Comparison of ENCODE assay signal across 26 cellular contexts in the genomic region with DNA sequence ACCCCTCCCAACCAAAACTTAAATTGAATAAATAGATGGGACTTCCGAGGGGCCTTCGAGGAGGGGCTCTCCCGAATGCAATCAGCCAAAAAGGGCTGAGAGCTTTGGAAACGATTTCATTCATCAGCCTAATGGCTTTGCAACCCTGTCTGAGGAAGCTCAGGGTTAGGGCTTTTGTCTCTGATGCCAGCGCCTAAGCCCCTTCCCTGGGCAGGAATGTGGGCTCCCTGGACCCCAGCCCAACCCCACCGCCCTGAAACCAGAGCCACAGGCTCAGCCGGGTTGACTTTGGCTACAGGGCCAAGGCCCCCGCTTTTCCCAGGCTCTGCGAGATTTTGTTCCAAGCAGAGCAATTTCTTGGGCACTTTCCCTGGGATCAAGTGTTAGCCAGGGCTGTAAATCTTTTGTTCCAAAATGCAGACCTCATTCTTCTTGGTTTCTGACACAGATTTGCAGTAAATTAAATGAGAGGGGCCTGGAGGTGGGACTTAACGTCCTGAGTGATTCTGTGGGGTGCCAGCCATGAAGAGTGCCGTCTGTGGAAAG. TPM values are rescaled to one million over a fixed set of nuclear protein-coding genes. Genes with fewer than 3 reads are reported as not detected.
DNase-seq lines count a peak whose midpoint lies in the region; ATAC-seq, FAIRE-seq and TF ChIP-seq lines count a peak whose summit lies in the region.
"Had no signal": no experiment of that assay in that cellular context is flagged by ENCODE, and none has a peak within 500 bp of the region (broad histone marks: within the 10 kb centered on the region; RNA-seq: fewer than 3 reads in every experiment).

No MANE protein-coding gene starts in this region.

- no peak for FAIRE-seq in H1 (lab: Jason Lieb, UNC)
- FAIRE-seq: G401.6, RCC 7860 had no signal

- H2BK5ac ChIP-seq in H1 (ENCODE audit: low read depth, low read length) = no peak overlapping the region

- CTCF ChIA-PET in H1 (lab: Charles Lee; ENCODE audit: partially characterized antibody) = interaction anchor here (0.6 to 1.9 kb wide), 13 partner anchors 9 to 108 kb away, joined by 3 to 7 read pairs (median 4); no protein-coding TSS in a partner anchor

- ATAC-seq in Right ventricle myocardium inferior = no peak

- H3K56ac ChIP-seq in H1 (replicated peaks; ENCODE audit: insufficient read length, low read depth, low read length) = no peak overlapping the region

- H3K36me3 ChIP-seq in right atrium auricular region (no peaks in the 10 kb centered on the region), H1 (ENCODE audit: control insufficient read depth in 2 of 4, insufficient read depth in 4 of 4, low read length in 3 of 4) (no peaks in the 10 kb centered on the region)
- H3K36me3 ChIP-seq: BLaER1 treated with 17β-estradiol and CSF1 and Interleukin-3, amounts not matched to agents 10 nM and 100 nM; SJSA1 had no signal

- H3K79me2 ChIP-seq in H1 (ENCODE audit: control insufficient read depth in 1 of 2, insufficient read depth in 2 of 2, low read length in 2 of 2) = no peaks in the 10 kb centered on the region

- no peak overlapping the region for H2BK12ac ChIP-seq in H1 (ENCODE audit: low read depth, low read length)

- H3K18ac ChIP-seq in H1 (ENCODE audit: extremely low read depth, low read length) = no peak overlapping the region

- H3K4me3 Mint-ChIP-seq in nephron progenitor cell (peak overlapping the region; percentile 32), type B pancreatic cell (peak overlapping the region; percentile 57)
- H3K4me3 Mint-ChIP-seq: CD4-positive, alpha-beta memory T cell; H9; HFFc6 had no signal

- H3K4me3 ChIP-seq in right atrium auricular region (no peak overlapping the region), H1 (ENCODE audit: extremely low read depth in 1 of 4, insufficient read depth in 2 of 4, low read depth in 3 of 4, low read length in 4 of 4) (no peak overlapping the region)
- H3K4me3 ChIP-seq: BLaER1 treated with 17β-estradiol and CSF1 and Interleukin-3, amounts not matched to agents 10 nM and 100 nM; SJSA1 had no signal

- H3K79me1 ChIP-seq in H1 (ENCODE audit: low read depth, low read length) = no peaks in the 10 kb centered on the region

- H3K27ac Mint-ChIP-seq in nephron progenitor cell (peak overlapping the region; percentile 16), type B pancreatic cell (no peak overlapping the region)
- H3K27ac Mint-ChIP-seq: CD4-positive, alpha-beta memory T cell; HFFc6 had no signal

- TF ChIP-seq RAD21 in H1 (IDR thresholded peaks at IDR 0.05 in 1 of 2, conservative IDR thresholded peaks at IDR 0.05 in 1 of 2; ENCODE audit: low read depth in 2 of 2, low read length in 2 of 2) = no peak

- in situ Hi-C loops in GM13976 (cut with MboI; ENCODE audit: low sequenced_read_pairs, unreplicated experiment) = loop anchor here (10.0 kb wide), 1 partner anchor 109 kb away; no protein-coding TSS in a partner anchor

- no peak overlapping the region for H3K9ac ChIP-seq in H1 (replicated peaks in 1 of 4; ENCODE audit: extremely low read depth in 1 of 4, low read depth in 3 of 4, low read length in 3 of 4)
- H3K9ac ChIP-seq: BLaER1 treated with 17β-estradiol and CSF1 and Interleukin-3, amounts not matched to agents 10 nM and 100 nM had no signal

- H2BK20ac ChIP-seq in H1 (ENCODE audit: low read length) = no peak overlapping the region

- H3K4ac ChIP-seq in H1 (replicated peaks; ENCODE audit: insufficient read length, low read depth, low read length) = no peak overlapping the region

- no peak overlapping the region for H3K14ac ChIP-seq in H1 (ENCODE audit: insufficient read length)

- TF ChIP-seq EP300 in H1 (IDR thresholded peaks at IDR 0.05; ENCODE audit: borderline replicate concordance in 1 of 2, low read depth in 2 of 2, low read length in 2 of 2) = no peak

- no peak overlapping the region for H2BK120ac ChIP-seq in H1 (replicated peaks; ENCODE audit: low read depth, low read length)

- H4K20me1 ChIP-seq in H1 (replicated peaks in 1 of 2; ENCODE audit: control insufficient read depth in 1 of 2, insufficient read depth in 2 of 2, low read length in 2 of 2) = peaks cover 0 to 2% of the 10 kb centered on the region in 2 experiments

- POLR2A ChIA-PET in H1 (lab: Charles Lee; ENCODE audit: partially characterized antibody) = interaction anchor here (0.8 to 1.3 kb wide), 2 partner anchors 21 to 25 kb away, joined by 3 read pairs; no protein-coding TSS in a partner anchor

- no peak overlapping the region for H3K27ac ChIP-seq in right atrium auricular region
- H3K27ac ChIP-seq in H1 (ENCODE audit: low read depth, low read length) = no peak overlapping the region
- H3K27ac ChIP-seq: BLaER1 treated with 17β-estradiol and CSF1 and Interleukin-3, amounts not matched to agents 10 nM and 100 nM; SJSA1 had no signal

- H2BK15ac ChIP-seq in H1 (ENCODE audit: low read length) = peak overlapping the region; percentile 81

- no peak overlapping the region for H3K23ac ChIP-seq in H1 (ENCODE audit: insufficient read length)

- H2AFZ ChIP-seq in H1 (ENCODE audit: low read length) = no peak overlapping the region

- no peak for TF ChIP-seq POLR2A in H1 (IDR thresholded peaks at IDR 0.05; ENCODE audit: control extremely low read depth in 1 of 2, low read depth in 2 of 2, low read length in 2 of 2)

- DNase-seq in Right ventricle myocardium inferior (ENCODE audit: missing footprints) (peak; percentile 17), right atrium auricular region (ENCODE audit: low spot score) (no peak), H1 (ENCODE audit: low read depth in 1 of 2, low spot score in 2 of 2) (no peak), nephron progenitor cell (no peak), type B pancreatic cell (ENCODE audit: extremely low spot score, unreplicated experiment) (no peak), kidney glomerular epithelial cell (lab: John Stamatoyannopoulos, UW) (no peak), GM13976 (ENCODE audit: low spot score) (no peak)
- DNase-seq in activated naive CD4-positive, alpha-beta T cell treated with Interleukin-2 at 50 U/mL for 16 hours = no peak
- DNase-seq: Caco-2; CD4-positive, alpha-beta memory T cell; H9; HFFc6; KBM-7; MM.1S; NCI-H1048; NCI-H1436; NCI-H1930; NCI-H226; NCI-H510A treated with DMSO at 0.1 percent for 48 hours; OCI-M1 had no signal

- TF ChIP-seq CTCF in right atrium auricular region (IDR thresholded peaks at IDR 0.05) (no peak), H1 (IDR thresholded peaks at IDR 0.05; ENCODE audit: control extremely low read depth in 1 of 3, insufficient read depth in 1 of 3, low read depth in 1 of 3, low read length in 3 of 3) (no peak), nephron progenitor cell (IDR thresholded peaks at IDR 0.05) (no peak), type B pancreatic cell (conservative IDR thresholded peaks at IDR 0.05) (no peak), GM13976 (IDR thresholded peaks at IDR 0.05; ENCODE audit: borderline replicate concordance, control extremely low read depth, extremely low read depth, insufficient read depth, missing control alignments) (no peak)

- peaks cover 5% of the 10 kb centered on the region; the same call in 1 of the 2 replicates for H3K23me2 ChIP-seq in H1 (ENCODE audit: low read depth, low read length)

- no peak overlapping the region for H4K5ac ChIP-seq in H1 (ENCODE audit: insufficient read length, low read depth, low read length)

- H3K9me3 Mint-ChIP-seq in nephron progenitor cell (no peaks in the 10 kb centered on the region), type B pancreatic cell (no peaks in the 10 kb centered on the region)
- H3K9me3 Mint-ChIP-seq: CD4-positive, alpha-beta memory T cell; H9; HFFc6 had no signal

- intact Hi-C loops in Right ventricle myocardium inferior (cut with DNase I) = no loop called here

- H3K36me3 Mint-ChIP-seq in nephron progenitor cell (ENCODE audit: low read depth) = no peaks in the 10 kb centered on the region
- no peaks in the 10 kb centered on the region for H3K36me3 Mint-ChIP-seq in type B pancreatic cell
- H3K36me3 Mint-ChIP-seq: CD4-positive, alpha-beta memory T cell had no signal

- H3K4me1 Mint-ChIP-seq in nephron progenitor cell (peaks cover 64% of the 10 kb centered on the region), type B pancreatic cell (ENCODE audit: unreplicated experiment) (peaks cover 19% of the 10 kb centered on the region)
- H3K4me1 Mint-ChIP-seq: CD4-positive, alpha-beta memory T cell had no signal

- no peak overlapping the region for H4K8ac ChIP-seq in H1 (ENCODE audit: extremely low read depth, insufficient read depth, low read length)

- H2AK5ac ChIP-seq in H1 (ENCODE audit: low read depth, low read length) = no peak overlapping the region

- H3K4me2 ChIP-seq in H1 (ENCODE audit: insufficient read depth in 1 of 2, low read depth in 2 of 2, low read length in 2 of 2) = no peak overlapping the region
- H3K4me2 ChIP-seq: BLaER1 treated with 17β-estradiol and CSF1 and Interleukin-3, amounts not matched to agents 10 nM and 100 nM had no signal

- H3K4me1 ChIP-seq in right atrium auricular region (no peaks in the 10 kb centered on the region), H1 (replicated peaks in 1 of 4; ENCODE audit: control insufficient read depth in 3 of 4, insufficient read depth in 4 of 4, low read length in 3 of 4) (peaks cover 0 to 26% (median 19%) of the 10 kb centered on the region in 4 experiments; a peak in 6 of 7 replicates)
- H3K4me1 ChIP-seq: SJSA1 had no signal

- no peaks in the 10 kb centered on the region for H3K9me3 ChIP-seq in right atrium auricular region
- no peaks in the 10 kb centered on the region for H3K9me3 ChIP-seq in H1 (ENCODE audit: insufficient read depth in 2 of 2, low read depth in 1 of 2, low read length in 1 of 2)
- H3K9me3 ChIP-seq: BLaER1 treated with 17β-estradiol and CSF1 and Interleukin-3, amounts not matched to agents 10 nM and 100 nM; Caco-2; SJSA1 had no signal

- H4K91ac ChIP-seq in H1 (replicated peaks; ENCODE audit: insufficient read length, low read length) = no peak overlapping the region

- H3K27me3 Mint-ChIP-seq in nephron progenitor cell (ENCODE audit: low read depth, poor library complexity) = peaks cover 16% of the 10 kb centered on the region
- H3K27me3 Mint-ChIP-seq in type B pancreatic cell = peaks cover 4% of the 10 kb centered on the region

- no peaks in the 10 kb centered on the region for H3K27me3 ChIP-seq in right atrium auricular region
- no peaks in the 10 kb centered on the region for H3K27me3 ChIP-seq in H1 (replicated peaks in 1 of 4; ENCODE audit: control insufficient read depth in 3 of 4, extremely low read depth in 1 of 4, insufficient read depth in 3 of 4, low read length in 3 of 4)

- WGBS in H1 (ENCODE audit: extremely low coverage in 1 of 2, insufficient coverage in 1 of 2, insufficient read length in 1 of 2, insufficient replicate concordance in 2 of 2, low coverage in 1 of 2, low lambda C conversion rate in 2 of 2, missing lambda C conversion rate in 1 of 2), 2 experiments = 82% methylated on average over 11 of the region's 11 CpGs; no CpG with 5 or more reads in 1 of the 2 experiments

RNA-seq across cellular contexts. Expression of a gene that starts 29.1 kb away (rescaled TPM):
- total RNA-seq in Right ventricle myocardium inferior (not detected), right atrium auricular region (under 1 TPM in 1 of 2 donors, not detected in 1; 0.16 TPM), type B pancreatic cell (ENCODE audit: low replicate concordance) (0.10 and 0.90 TPM in 2 replicates)
- not detected in 2 replicates for total RNA-seq in H1 (2021; fragmentation: NEBNext Ultra II Directional; extraction: Animal tissue kit (Norgen Biotek cat#: 25700))
- 0.02 and 0.03 TPM in 2 replicates for polyA plus RNA-seq in H1 (2011; rRNA removed)
- polyA plus RNA-seq in H1 (2011; cell fraction: cytosol; rRNA removed) = not detected
- 0.20 TPM for polyA plus RNA-seq in H1 (2011; cell fraction: nucleus; rRNA removed)
- polyA plus RNA-seq in H1 (2012, experiment 1 of 2) = not detected in 4 replicates
- not detected for polyA plus RNA-seq in H1 (2012, experiment 2 of 2)
- polyA plus RNA-seq in H1 (2013, experiment 1 of 2) = not detected
- 0.02 TPM for polyA plus RNA-seq in H1 (2013, experiment 2 of 2)
- not detected in 2 replicates for polyA minus RNA-seq in H1 (2011; rRNA and poly(A)+ RNA removed)
- polyA minus RNA-seq in H1 (2011; cell fraction: cytosol; rRNA and poly(A)+ RNA removed) = not detected
- polyA minus RNA-seq in H1 (2011; cell fraction: nucleus; rRNA and poly(A)+ RNA removed) = 0.30 TPM
- total RNA-seq: CD4-positive, alpha-beta memory T cell; Daoy; H9; HFFc6; HT1080; SJSA1 had no signal
- polyA plus RNA-seq: CD4-positive, alpha-beta memory T cell had no signal

RNA-seq across cellular contexts. Expression of a gene that starts 57.1 kb away (rescaled TPM):
- total RNA-seq in Right ventricle myocardium inferior = 18.7 TPM
- total RNA-seq in right atrium auricular region = 10 to 100 TPM; 20.3 to 29.3 TPM
- total RNA-seq in H1 (2021; fragmentation: NEBNext Ultra II Directional; extraction: Animal tissue kit (Norgen Biotek cat#: 25700)) = 34.9 and 35.3 TPM in 2 replicates
- polyA plus RNA-seq in H1 (2011; rRNA removed) = 22.3 and 36.1 TPM in 2 replicates
- polyA plus RNA-seq in H1 (2011; cell fraction: cytosol; rRNA removed) = 29.7 TPM
- 51.9 TPM for polyA plus RNA-seq in H1 (2011; cell fraction: nucleus; rRNA removed)
- polyA plus RNA-seq in H1 (2012, experiment 1 of 2) = 27.3 to 39.7 TPM (median 36.4 TPM) in 4 replicates
- 42.5 TPM for polyA plus RNA-seq in H1 (2012, experiment 2 of 2)
- polyA plus RNA-seq in H1 (2013, experiment 1 of 2) = 22.7 TPM
- 22.4 TPM for polyA plus RNA-seq in H1 (2013, experiment 2 of 2)
- 16.0 TPM in 2 replicates for polyA minus RNA-seq in H1 (2011; rRNA and poly(A)+ RNA removed)
- polyA minus RNA-seq in H1 (2011; cell fraction: cytosol; rRNA and poly(A)+ RNA removed) = 31.0 TPM
- polyA minus RNA-seq in H1 (2011; cell fraction: nucleus; rRNA and poly(A)+ RNA removed) = 33.8 TPM
- 37.9 and 53.7 TPM in 2 replicates for total RNA-seq in type B pancreatic cell (ENCODE audit: low replicate concordance)
